ENCODE assay signal across 18 cellular contexts in genomic region chr3:149163066-149163465, GRCh38. TPM values are rescaled to one million over a fixed set of nuclear protein-coding genes. Genes with fewer than 3 reads are reported as not detected.
"Had no signal": no experiment of that assay in that cellular context is flagged by ENCODE, and none has a peak within 500 bp of the region (broad histone marks: within the 10 kb centered on the region; RNA-seq: fewer than 3 reads in every experiment).

No MANE protein-coding gene starts in this region.

- H3K27ac ChIP-seq: dorsolateral prefrontal cortex, lower lobe of right lung, neutrophil, skin epidermis, tibial artery, vagina had no signal

- H3K27ac Mint-ChIP-seq: activated naive CD8-positive, alpha-beta T cell treated with anti-CD3 and anti-CD28 coated beads for 36 hours had no signal

- ATAC-seq: esophagus mucosa; lower lobe of right lung; naive thymus-derived CD4-positive, alpha-beta T cell had no signal

- H3K4me3 Mint-ChIP-seq: activated naive CD8-positive, alpha-beta T cell treated with anti-CD3 and anti-CD28 coated beads for 36 hours; naive thymus-derived CD4-positive, alpha-beta T cell had no signal

- H3K27me3 Mint-ChIP-seq: activated naive CD8-positive, alpha-beta T cell treated with anti-CD3 and anti-CD28 coated beads for 36 hours; naive thymus-derived CD4-positive, alpha-beta T cell had no signal

- H3K27me3 ChIP-seq: dorsolateral prefrontal cortex, neutrophil, tibial artery, vagina had no signal

- H3K9me3 Mint-ChIP-seq: activated naive CD8-positive, alpha-beta T cell treated with anti-CD3 and anti-CD28 coated beads for 36 hours; naive thymus-derived CD4-positive, alpha-beta T cell had no signal

- H3K4me3 ChIP-seq: dorsolateral prefrontal cortex, lower lobe of right lung, skin epidermis, tibial artery, vagina had no signal

- H3K4me1 ChIP-seq: lower lobe of right lung, tibial artery, vagina had no signal

- DNase-seq: activated CD4-positive, alpha-beta T cell treated with anti-CD3 and anti-CD28 coated beads, Interleukin-2, amount 50 U/mL, for 1 hour; activated gamma-delta T cell; activated naive CD8-positive, alpha-beta T cell treated with anti-CD3 and anti-CD28 coated beads for 36 hours; activated T-cell treated with anti-CD3 and anti-CD28 coated beads, Interleukin-2, amount 50 U/mL, for 48 hours; aorta; dorsolateral prefrontal cortex; hypothalamus; lower lobe of right lung; naive thymus-derived CD4-positive, alpha-beta T cell; stimulated activated CD4-positive, alpha-beta T cell treated with anti-CD3 and anti-CD28 coated beads, Interleukin-4, amount 100 ng/mL, for 4 hours; tibial artery had no signal

- H3K9me3 ChIP-seq: lower lobe of right lung, neutrophil, tibial artery, vagina had no signal

RNA-seq across cellular contexts. Expression of gene CP, which starts 58.6 kb away (rescaled TPM):
- total RNA-seq: activated naive CD8-positive, alpha-beta T cell treated with anti-CD3 and anti-CD28 coated beads for 36 hours; bronchial epithelial cell; chondrocyte; glomerular endothelial cell had no signal
